1 cellular context compared by ENCODE assay signal in the genomic region with DNA sequence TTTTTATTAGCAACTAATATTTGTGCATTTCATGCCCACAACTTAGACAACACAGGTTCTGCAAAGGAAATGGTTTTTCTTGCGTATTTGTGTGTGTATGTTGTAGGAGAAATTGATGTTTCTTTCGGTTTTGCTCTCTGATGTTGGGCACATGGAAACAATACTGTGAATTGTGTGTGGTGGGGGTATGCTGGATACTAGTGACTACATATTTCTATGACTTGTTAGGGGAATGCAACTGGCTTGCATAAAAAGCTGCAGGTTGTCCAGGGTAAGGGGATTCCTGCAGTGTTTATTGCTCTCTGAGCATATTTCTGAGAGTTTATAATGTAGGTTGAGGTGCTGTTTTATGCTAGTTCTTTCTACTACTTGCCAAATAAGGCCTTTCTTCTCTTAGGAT.
TF ChIP-seq lines count a peak whose summit lies in the region.

No MANE protein-coding gene starts in this region.

TF ChIP-seq in K562, 482 proteins besides CTCF, POLR2A, EP300 and RAD21:
- TF ChIP-seq CUX1 (CRISPR knock-in tag; IDR thresholded peaks at IDR 0.05) (no peak), ZNF778 (CRISPR knock-in tag; IDR thresholded peaks at IDR 0.05) (no peak), TRIM28 (IDR thresholded peaks at IDR 0.05) (no peak), ZNF347 (CRISPR knock-in tag; IDR thresholded peaks at IDR 0.05; ENCODE audit: low read depth) (no peak), MCM2 (IDR thresholded peaks at IDR 0.05; ENCODE audit: low read depth) (no peak), ZSCAN29 (IDR thresholded peaks at IDR 0.05) (no peak), MTA1 (IDR thresholded peaks at IDR 0.05; ENCODE audit: borderline replicate concordance) (no peak), KDM2B (CRISPR knock-in tag; IDR thresholded peaks at IDR 0.05) (no peak), GATAD2B (IDR thresholded peaks at IDR 0.05; ENCODE audit: borderline replicate concordance) (no peak), CBX5 (IDR thresholded peaks at IDR 0.05; ENCODE audit: borderline replicate concordance, low read depth) (no peak), HDAC8 (tag; IDR thresholded peaks at IDR 0.05) (no peak), MGA (IDR thresholded peaks at IDR 0.05) (no peak), NFRKB (IDR thresholded peaks at IDR 0.05; ENCODE audit: low read depth) (no peak)
